26 cellular contexts compared by ENCODE assay signal in the genomic region with DNA sequence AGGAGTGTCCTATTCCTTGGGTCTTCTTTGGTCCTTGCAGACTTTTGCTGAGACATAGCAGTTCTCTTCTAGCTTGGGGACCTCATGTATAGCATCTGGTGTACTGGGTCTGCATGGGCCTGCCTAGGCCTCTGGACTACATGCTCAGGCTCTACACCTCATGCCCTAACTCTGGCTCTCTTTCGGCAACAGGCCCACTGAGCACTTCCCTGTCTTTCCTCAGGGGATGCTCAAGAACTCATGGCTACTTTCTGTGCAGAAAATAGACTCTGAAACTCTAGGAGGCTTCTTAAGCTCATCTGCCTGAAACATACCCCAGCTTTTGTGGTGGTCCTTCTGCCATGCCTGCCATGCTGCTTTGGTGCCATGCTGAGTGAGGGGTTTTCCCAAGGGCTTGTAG. TPM values are rescaled to one million over a fixed set of nuclear protein-coding genes. Genes with fewer than 3 reads are reported as not detected.
DNase-seq lines count a peak whose midpoint lies in the region; ATAC-seq, FAIRE-seq and TF ChIP-seq lines count a peak whose summit lies in the region.
"Had no signal": no experiment of that assay in that cellular context is flagged by ENCODE, and none has a peak within 500 bp of the region (broad histone marks: within the 10 kb centered on the region; RNA-seq: fewer than 3 reads in every experiment).

No MANE protein-coding gene starts in this region.

- H3K4me3 Mint-ChIP-seq in GM23338 (no peak overlapping the region), H9 (no peak overlapping the region), type B pancreatic cell (no peak overlapping the region)
- H3K4me3 Mint-ChIP-seq in activated T-helper 17 cell treated with anti-CD3 and anti-CD28 coated beads, Interleukin-2, amount 50 U/mL, for 72 hours: no peak overlapping the region
- no peak overlapping the region for H3K4me3 Mint-ChIP-seq in activated naive CD8-positive, alpha-beta T cell treated with anti-CD3 and anti-CD28 coated beads, Interleukin-2, amount 50 U/mL, for 24 hours
- no peak overlapping the region for H3K4me3 Mint-ChIP-seq in CD4-positive, alpha-beta memory T cell
- H3K4me3 Mint-ChIP-seq: CD14-positive monocyte; CD4-positive, alpha-beta T cell; HFFc6 had no signal

- H3K4me2 ChIP-seq in GM23338 (peak overlapping the region; percentile 22; the same call in 1 of the 2 replicates), H9 (ENCODE audit: insufficient read depth, insufficient read length, low read length) (no peak overlapping the region), osteoblast (ENCODE audit: insufficient read depth, low read length) (no peak overlapping the region)
- H3K4me2 ChIP-seq: A549; BLaER1 treated with 17β-estradiol and CSF1 and Interleukin-3, amounts not matched to agents 10 nM and 100 nM had no signal

- DNase-seq in GM23338 (ENCODE audit: low spot score) (no peak), H9 (no peak), osteoblast (ENCODE audit: insufficient read length, low spot score, missing footprints) (peak; percentile 14), pancreas (no peak), type B pancreatic cell (ENCODE audit: extremely low spot score, unreplicated experiment) (no peak)
- DNase-seq in activated naive CD8-positive, alpha-beta T cell treated with anti-CD3 and anti-CD28 coated beads, Interleukin-2, amount 50 U/mL, for 24 hours: no peak
- DNase-seq in CD4-positive, alpha-beta memory T cell: no peak
- DNase-seq: 8988T; ACHN; AML-193; BE2C; Calu3; CD4-positive, alpha-beta T cell; COR-L47; DMS53; DMS79 treated with DMSO at 0.1 percent for 48 hours; GF-D8; GOT3; HFFc6 had no signal

- no peak overlapping the region for H2BK120ac ChIP-seq in H9 (ENCODE audit: low read depth, low read length, poor library complexity, severe bottlenecking)

- H2AK5ac ChIP-seq in H9 (ENCODE audit: insufficient read length, low read length): no peak overlapping the region

- H2AFZ ChIP-seq in GM23338: no peak overlapping the region
- no peak overlapping the region for H2AFZ ChIP-seq in H9 (ENCODE audit: low read length)
- no peak overlapping the region for H2AFZ ChIP-seq in osteoblast (ENCODE audit: low read length)

- H3K9me3 ChIP-seq in H9 (ENCODE audit: control insufficient read depth, low read depth, low read length): no peaks in the 10 kb centered on the region
- no peaks in the 10 kb centered on the region for H3K9me3 ChIP-seq in osteoblast (ENCODE audit: low read depth, low read length)
- no peaks in the 10 kb centered on the region for H3K9me3 ChIP-seq in pancreas
- no peaks in the 10 kb centered on the region for H3K9me3 ChIP-seq in CD4-positive, alpha-beta memory T cell (ENCODE audit: control insufficient read depth in 1 of 2, low read length in 2 of 2)
- H3K9me3 ChIP-seq: A549; BE2C; BLaER1 treated with 17β-estradiol and CSF1 and Interleukin-3, amounts not matched to agents 10 nM and 100 nM; HAP-1 had no signal

- H3K79me1 ChIP-seq in H9 (ENCODE audit: insufficient read depth, low read depth, low read length, poor library complexity, severe bottlenecking): no peaks in the 10 kb centered on the region

- CTCF ChIA-PET in CD4-positive, alpha-beta memory T cell (lab: Charles Lee; ENCODE audit: partially characterized antibody): no interaction called here

- H3K27ac Mint-ChIP-seq in GM23338 (0 out of 2 replicates have a peak overlapping the region, but pooled peaks have one; percentile 25), H9 (peak overlapping the region in 2 of 3 experiments; percentile 53 to 73; a peak in 2 of 7 replicates), type B pancreatic cell (no peak overlapping the region)
- H3K27ac Mint-ChIP-seq in activated T-helper 17 cell treated with anti-CD3 and anti-CD28 coated beads, Interleukin-2, amount 50 U/mL, for 72 hours: no peak overlapping the region
- no peak overlapping the region for H3K27ac Mint-ChIP-seq in activated naive CD8-positive, alpha-beta T cell treated with anti-CD3 and anti-CD28 coated beads, Interleukin-2, amount 50 U/mL, for 24 hours
- no peak overlapping the region for H3K27ac Mint-ChIP-seq in CD4-positive, alpha-beta memory T cell
- H3K27ac Mint-ChIP-seq: CD14-positive monocyte; CD4-positive, alpha-beta T cell; HFFc6 had no signal

- H4K20me1 ChIP-seq in GM23338 (replicated peaks; ENCODE audit: insufficient read depth) (no peaks in the 10 kb centered on the region), H9 (ENCODE audit: control insufficient read depth, insufficient read depth, insufficient read length) (no peaks in the 10 kb centered on the region), osteoblast (ENCODE audit: insufficient read depth, low read length) (no peaks in the 10 kb centered on the region)
- H4K20me1 ChIP-seq: BLaER1 treated with 17β-estradiol and CSF1 and Interleukin-3, amounts not matched to agents 10 nM and 100 nM had no signal

- H3K18ac ChIP-seq in H9 (ENCODE audit: insufficient read length, low read depth, low read length): no peak overlapping the region

- H3K36me3 Mint-ChIP-seq in GM23338 (ENCODE audit: low read depth) (no peaks in the 10 kb centered on the region), H9 (ENCODE audit: insufficient read depth in 1 of 3, low read depth in 3 of 3) (no peaks in the 10 kb centered on the region), type B pancreatic cell (no peaks in the 10 kb centered on the region)
- H3K36me3 Mint-ChIP-seq in activated T-helper 17 cell treated with anti-CD3 and anti-CD28 coated beads, Interleukin-2, amount 50 U/mL, for 72 hours (ENCODE audit: low read depth): no peaks in the 10 kb centered on the region
- H3K36me3 Mint-ChIP-seq in activated naive CD8-positive, alpha-beta T cell treated with anti-CD3 and anti-CD28 coated beads, Interleukin-2, amount 50 U/mL, for 24 hours (ENCODE audit: low read depth): no peaks in the 10 kb centered on the region
- H3K36me3 Mint-ChIP-seq in CD4-positive, alpha-beta memory T cell: no peaks in the 10 kb centered on the region
- H3K36me3 Mint-ChIP-seq: CD14-positive monocyte had no signal

- H3K27me3 ChIP-seq in GM23338 (ENCODE audit: insufficient read depth) (no peaks in the 10 kb centered on the region), H9 (ENCODE audit: insufficient read depth, low read length) (no peaks in the 10 kb centered on the region), osteoblast (ENCODE audit: insufficient read depth, low read length) (no peaks in the 10 kb centered on the region), pancreas (no peaks in the 10 kb centered on the region)
- no peaks in the 10 kb centered on the region for H3K27me3 ChIP-seq in CD4-positive, alpha-beta memory T cell (ENCODE audit: insufficient read depth, low read length)
- H3K27me3 ChIP-seq: BE2C; BLaER1 treated with 17β-estradiol and CSF1 and Interleukin-3, amounts not matched to agents 10 nM and 100 nM had no signal

- H4K91ac ChIP-seq in H9 (ENCODE audit: insufficient read length, low read depth, low read length): no peak overlapping the region

- H3K56ac ChIP-seq in H9 (ENCODE audit: insufficient read length, low read depth, low read length): no peak overlapping the region

- no peak overlapping the region for H2BK15ac ChIP-seq in H9 (ENCODE audit: low read depth, low read length)

- H4K5ac ChIP-seq in H9 (ENCODE audit: insufficient read length, low read depth, low read length): no peak overlapping the region

- H3K9me3 Mint-ChIP-seq in GM23338 (no peaks in the 10 kb centered on the region), H9 (no peaks in the 10 kb centered on the region), type B pancreatic cell (no peaks in the 10 kb centered on the region)
- H3K9me3 Mint-ChIP-seq in activated T-helper 17 cell treated with anti-CD3 and anti-CD28 coated beads, Interleukin-2, amount 50 U/mL, for 72 hours: no peaks in the 10 kb centered on the region
- H3K9me3 Mint-ChIP-seq in activated naive CD8-positive, alpha-beta T cell treated with anti-CD3 and anti-CD28 coated beads, Interleukin-2, amount 50 U/mL, for 24 hours: no peaks in the 10 kb centered on the region
- H3K9me3 Mint-ChIP-seq in CD4-positive, alpha-beta memory T cell: peaks cover 0 to 1% (median 0%) of the 10 kb centered on the region in 8 donors
- H3K9me3 Mint-ChIP-seq: CD4-positive, alpha-beta T cell had no signal

- H2BK20ac ChIP-seq in H9 (ENCODE audit: low read depth, low read length, poor library complexity, severe bottlenecking): no peak overlapping the region

- H4K8ac ChIP-seq in H9 (replicated peaks; ENCODE audit: insufficient read length, low read depth, low read length): no peak overlapping the region

- H3K23me2 ChIP-seq in H9 (ENCODE audit: insufficient read length, low read depth, low read length, poor library complexity, severe bottlenecking): no peaks in the 10 kb centered on the region

- H3K79me2 ChIP-seq in GM23338 (replicated peaks; ENCODE audit: insufficient read depth) (no peaks in the 10 kb centered on the region), H9 (ENCODE audit: insufficient read depth, low read length) (no peaks in the 10 kb centered on the region), osteoblast (ENCODE audit: insufficient read depth, low read length) (no peaks in the 10 kb centered on the region)

- intact Hi-C loops in pancreas (cut with DNase I): no loop called here
- intact Hi-C loops in CD4-positive, alpha-beta memory T cell (cut with micrococcal nuclease): no loop called here

- FAIRE-seq in pancreas (lab: Jason Lieb, UNC): no peak
- FAIRE-seq: A549, GM12891, GM18507 had no signal

- H3K9me2 ChIP-seq in GM23338 (ENCODE audit: insufficient read depth): peaks cover 2% of the 10 kb centered on the region; the same call in 1 of the 2 replicates

- H3K27ac ChIP-seq in GM23338 (ENCODE audit: low read depth) (no peak overlapping the region), H9 (ENCODE audit: insufficient read length, low read depth, low read length) (no peak overlapping the region), osteoblast (ENCODE audit: low read depth, low read length) (no peak overlapping the region), pancreas (no peak overlapping the region)
- H3K27ac ChIP-seq in CD4-positive, alpha-beta memory T cell (ENCODE audit: low read depth, low read length): no peak overlapping the region
- H3K27ac ChIP-seq: A549; BLaER1 treated with 17β-estradiol and CSF1 and Interleukin-3, amounts not matched to agents 10 nM and 100 nM had no signal

- TF ChIP-seq CTCF in GM23338 (conservative IDR thresholded peaks at IDR 0.05; ENCODE audit: low read depth in 2 of 2) (no peak), H9 (conservative IDR thresholded peaks at IDR 0.05) (no peak), osteoblast (IDR thresholded peaks at IDR 0.05; ENCODE audit: extremely low read depth, low read depth, low read length) (no peak), pancreas (IDR thresholded peaks at IDR 0.05) (no peak), type B pancreatic cell (conservative IDR thresholded peaks at IDR 0.05) (no peak)

- no CpG with 5 or more reads among the region's 1 CpG for WGBS in H9 (ENCODE audit: extremely low coverage, insufficient read length, low lambda C conversion rate)
- 89 to 95% methylated on average over 1 of the region's 1 CpG for WGBS in pancreas, 2 donors

- no peak overlapping the region for H2BK5ac ChIP-seq in H9 (ENCODE audit: insufficient read length, low read length)

- ATAC-seq in GM23338: peak; percentile 66
- peak; percentile 12 for ATAC-seq in activated T-helper 17 cell treated with anti-CD3 and anti-CD28 coated beads, Interleukin-2, amount 50 U/mL, for 72 hours (replicated peaks)
- no peak for ATAC-seq in activated naive CD8-positive, alpha-beta T cell treated with anti-CD3 and anti-CD28 coated beads, Interleukin-2, amount 50 U/mL, for 24 hours
- no peak for ATAC-seq in pancreas
- ATAC-seq: A549 had no signal

- peaks cover 12% of the 10 kb centered on the region for H3K4me1 ChIP-seq in GM23338 (ENCODE audit: insufficient read depth)
- peaks cover 3% of the 10 kb centered on the region; the same call in 1 of the 2 replicates for H3K4me1 ChIP-seq in H9 (ENCODE audit: insufficient read depth, low read length)
- no peaks in the 10 kb centered on the region for H3K4me1 ChIP-seq in osteoblast (ENCODE audit: insufficient read depth, low read length)
- peaks cover 2 to 12% (median 8%) of the 10 kb centered on the region in 3 donors for H3K4me1 ChIP-seq in pancreas
- no peaks in the 10 kb centered on the region for H3K4me1 ChIP-seq in CD4-positive, alpha-beta memory T cell (ENCODE audit: insufficient read depth, low read length)
- H3K4me1 ChIP-seq: A549; BE2C; BLaER1 treated with 17β-estradiol and CSF1 and Interleukin-3, amounts not matched to agents 10 nM and 100 nM; HAP-1 had no signal

- no peak overlapping the region for H2BK12ac ChIP-seq in H9 (ENCODE audit: insufficient read length, low read depth, low read length)

- no peak overlapping the region for H3K9ac ChIP-seq in H9 (ENCODE audit: extremely low read depth, insufficient read length, low read length)
- H3K9ac ChIP-seq: BLaER1 treated with 17β-estradiol and CSF1 and Interleukin-3, amounts not matched to agents 10 nM and 100 nM had no signal

- H3T11ph ChIP-seq in H9 (ENCODE audit: low read length): no peak overlapping the region

- H3K27me3 Mint-ChIP-seq in GM23338 (ENCODE audit: insufficient read depth, low read depth, poor library complexity): no peaks in the 10 kb centered on the region
- H3K27me3 Mint-ChIP-seq in H9 (ENCODE audit: low read depth): peaks cover 7% of the 10 kb centered on the region
- peaks cover 3% of the 10 kb centered on the region for H3K27me3 Mint-ChIP-seq in activated T-helper 17 cell treated with anti-CD3 and anti-CD28 coated beads, Interleukin-2, amount 50 U/mL, for 72 hours
- no peaks in the 10 kb centered on the region for H3K27me3 Mint-ChIP-seq in activated naive CD8-positive, alpha-beta T cell treated with anti-CD3 and anti-CD28 coated beads, Interleukin-2, amount 50 U/mL, for 24 hours
- peaks cover 4% of the 10 kb centered on the region for H3K27me3 Mint-ChIP-seq in type B pancreatic cell
- H3K27me3 Mint-ChIP-seq in CD4-positive, alpha-beta memory T cell: peaks cover 0 to 5% of the 10 kb centered on the region in 2 donors
- H3K27me3 Mint-ChIP-seq: CD4-positive, alpha-beta T cell had no signal

- H3K4ac ChIP-seq in H9 (ENCODE audit: low read depth, low read length): no peak overlapping the region

- no peak overlapping the region for H3K14ac ChIP-seq in H9 (ENCODE audit: insufficient read depth, low read length)

- H3K36me3 ChIP-seq in GM23338 (ENCODE audit: insufficient read depth) (no peaks in the 10 kb centered on the region), osteoblast (ENCODE audit: insufficient read depth, low read length) (no peaks in the 10 kb centered on the region), pancreas (no peaks in the 10 kb centered on the region)
- H3K36me3 ChIP-seq in CD4-positive, alpha-beta memory T cell (ENCODE audit: insufficient read depth, low read length): no peaks in the 10 kb centered on the region
- H3K36me3 ChIP-seq: BE2C; BLaER1 treated with 17β-estradiol and CSF1 and Interleukin-3, amounts not matched to agents 10 nM and 100 nM; HAP-1 had no signal

- POLR2A ChIA-PET in CD4-positive, alpha-beta memory T cell (lab: Charles Lee; ENCODE audit: partially characterized antibody): no interaction called here

- H3K4me1 Mint-ChIP-seq in GM23338 (peaks cover 20% of the 10 kb centered on the region), H9 (peaks cover 22 to 42% of the 10 kb centered on the region in 2 experiments), type B pancreatic cell (ENCODE audit: unreplicated experiment) (peaks cover 1% of the 10 kb centered on the region)
- no peaks in the 10 kb centered on the region for H3K4me1 Mint-ChIP-seq in activated T-helper 17 cell treated with anti-CD3 and anti-CD28 coated beads, Interleukin-2, amount 50 U/mL, for 72 hours
- no peaks in the 10 kb centered on the region for H3K4me1 Mint-ChIP-seq in activated naive CD8-positive, alpha-beta T cell treated with anti-CD3 and anti-CD28 coated beads, Interleukin-2, amount 50 U/mL, for 24 hours
- H3K4me1 Mint-ChIP-seq in CD4-positive, alpha-beta memory T cell: no peaks in the 10 kb centered on the region
- H3K4me1 Mint-ChIP-seq: CD14-positive monocyte had no signal

- H3K4me3 ChIP-seq in GM23338: no peak overlapping the region
- no peak overlapping the region for H3K4me3 ChIP-seq in osteoblast (ENCODE audit: insufficient read depth, low read length)
- no peak overlapping the region for H3K4me3 ChIP-seq in pancreas
- no peak overlapping the region for H3K4me3 ChIP-seq in CD4-positive, alpha-beta memory T cell (ENCODE audit: low read length in 2 of 2)
- H3K4me3 ChIP-seq: A549; BLaER1 treated with 17β-estradiol and CSF1 and Interleukin-3, amounts not matched to agents 10 nM and 100 nM; HAP-1 had no signal

- H3K23ac ChIP-seq in H9 (ENCODE audit: insufficient read length, low read depth, low read length): no peak overlapping the region

- H3F3A ChIP-seq in GM23338 (replicated peaks; ENCODE audit: low read depth): no peaks in the 10 kb centered on the region

RNA-seq across cellular contexts. Expression of gene CPS1, which starts 21.5 kb away (rescaled TPM):
- total RNA-seq in GM23338 (2014; rRNA removed; shearing (Covaris generic)): 11.0 and 15.7 TPM in 2 replicates
- polyA plus RNA-seq in GM23338 (2016; fragmentation: Nextera tagmentation; extraction: Ambion mirVana) (4.9 and 5.5 TPM in 2 replicates), pancreas (under 1 TPM; 0.42 to 0.92 TPM)
- total RNA-seq in H9 (2021) (12.4 and 14.2 TPM in 2 replicates), osteoblast (21.7 and 24.2 TPM in 2 replicates), pancreas (1 to 10 TPM in 4 of 6 donors, under 1 TPM in 2; 0.23 to 2.0 (median 1.3) TPM), type B pancreatic cell (ENCODE audit: low replicate concordance) (26.8 and 33.2 TPM in 2 replicates)
- 1 to 10 TPM in 1 of 2 donors, under 1 TPM in 1; 0.76 to 1.3 TPM for total RNA-seq in activated T-helper 17 cell treated with anti-CD3 and anti-CD28 coated beads, Interleukin-2, amount 50 U/mL, for 72 hours
- under 1 TPM in 1 of 2 experiments, not detected in 1; 0.44 TPM for total RNA-seq in CD4-positive, alpha-beta memory T cell
- polyA plus RNA-seq in CD4-positive, alpha-beta memory T cell: not detected
- polyA plus RNA-seq: CD14-positive monocyte had no signal

RNA-seq across cellular contexts. Expression of gene LANCL1, which starts 58.3 kb away (rescaled TPM):
- 36.8 and 41.1 TPM in 2 replicates for total RNA-seq in GM23338 (2014; rRNA removed; shearing (Covaris generic))
- polyA plus RNA-seq in GM23338 (2016; fragmentation: Nextera tagmentation; extraction: Ambion mirVana): 10.8 and 13.4 TPM in 2 replicates
- total RNA-seq in H9 (2021): 47.8 and 49.9 TPM in 2 replicates
- total RNA-seq in activated T-helper 17 cell treated with anti-CD3 and anti-CD28 coated beads, Interleukin-2, amount 50 U/mL, for 72 hours: 10 to 100 TPM; 21.3 to 31.0 TPM
- 35.8 and 40.7 TPM in 2 replicates for total RNA-seq in osteoblast
- total RNA-seq in pancreas: 10 to 100 TPM; 16.0 to 25.0 (median 19.7) TPM
- 10 to 100 TPM in 1 of 2 donors, 1 to 10 TPM in 1; 6.0 to 12.4 TPM for polyA plus RNA-seq in pancreas
- 46.1 and 55.9 TPM in 2 replicates for total RNA-seq in type B pancreatic cell (ENCODE audit: low replicate concordance)
- 10 to 100 TPM; 30.2 to 32.8 TPM for total RNA-seq in CD4-positive, alpha-beta memory T cell
- polyA plus RNA-seq in CD4-positive, alpha-beta memory T cell: 10 to 100 TPM; 25.0 to 28.5 TPM

Comparison
In these comparisons a context has a peak if more than half of its experiments do, and no peak if none do; other contexts are left out.
1. ATAC-seq: peak in GM23338 (single experiment) and activated T-helper 17 cell treated with anti-CD3 and anti-CD28 coated beads, Interleukin-2, amount 50 U/mL, for 72 hours (single experiment); none in activated naive CD8-positive, alpha-beta T cell treated with anti-CD3 and anti-CD28 coated beads, Interleukin-2, amount 50 U/mL, for 24 hours (single experiment) and pancreas (0 of 4).
2. H3K27ac Mint-ChIP-seq: peak in GM23338 (single experiment) and H9 (2 of 3); none in activated T-helper 17 cell treated with anti-CD3 and anti-CD28 coated beads, Interleukin-2, amount 50 U/mL, for 72 hours (single experiment), activated naive CD8-positive, alpha-beta T cell treated with anti-CD3 and anti-CD28 coated beads, Interleukin-2, amount 50 U/mL, for 24 hours (single experiment), type B pancreatic cell (single experiment) and CD4-positive, alpha-beta memory T cell (0 of 7).